12 cellular contexts compared by ENCODE assay signal in the genomic region with DNA sequence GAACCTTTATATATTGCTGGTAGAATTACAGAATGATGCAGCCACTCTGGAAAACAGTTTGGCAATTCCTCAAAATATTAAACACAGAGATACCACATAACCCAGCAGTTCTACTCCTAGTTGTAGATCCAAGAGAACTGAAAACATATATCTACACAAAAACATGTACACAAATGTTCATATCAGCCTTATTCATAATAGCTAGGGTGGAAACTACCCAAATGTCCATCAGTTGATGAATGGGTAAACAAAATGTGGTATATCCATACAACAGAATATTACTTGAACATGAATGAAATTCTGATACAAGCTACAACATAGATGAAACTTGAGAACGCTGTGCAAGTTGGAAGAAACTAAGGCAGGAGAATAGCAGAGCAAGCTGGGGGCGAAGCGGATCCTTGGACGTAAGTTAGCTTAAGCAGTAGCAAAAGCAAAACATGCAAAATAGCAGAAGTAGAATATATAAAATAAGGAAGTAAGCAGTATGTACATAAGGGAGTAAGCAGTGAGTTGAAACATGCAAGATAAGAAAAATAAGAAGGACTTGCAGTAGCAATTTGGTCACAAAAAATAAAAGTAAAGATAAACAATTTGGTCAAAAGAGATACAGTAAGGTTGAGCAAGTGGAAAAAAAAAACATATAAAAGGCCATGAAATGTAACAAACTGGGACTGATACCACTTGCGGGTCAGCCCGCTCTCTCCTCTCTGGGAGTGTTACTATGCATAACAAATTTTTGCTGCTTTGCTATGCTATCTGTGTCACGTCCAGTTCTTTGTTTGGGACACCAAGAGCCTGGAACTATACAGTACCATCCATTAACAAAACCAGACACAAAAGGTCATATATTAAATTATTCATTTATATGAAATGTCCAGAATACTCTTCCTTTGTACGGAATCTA. TPM values are rescaled to one million over a fixed set of nuclear protein-coding genes. Genes with fewer than 3 reads are reported as not detected.
DNase-seq lines count a peak whose midpoint lies in the region; ATAC-seq and TF ChIP-seq lines count a peak whose summit lies in the region.
"Had no signal": no experiment of that assay in that cellular context is flagged by ENCODE, and none has a peak within 500 bp of the region (broad histone marks: within the 10 kb centered on the region; RNA-seq: fewer than 3 reads in every experiment).

No MANE protein-coding gene starts in this region.

- intact Hi-C loops in CD14-positive monocyte (cut with micrococcal nuclease), result no loop called here

- peak overlapping the region in 1 of 2 donors; percentile 82 for H3K4me3 Mint-ChIP-seq in CD14-positive monocyte

- no peak for DNase-seq in CD14-positive monocyte (ENCODE audit: low spot score)
- peak; percentile 92 for DNase-seq in SKM-1 treated with dmso at 0.1 percent for 144 hours (lab: John Stamatoyannopoulos, UW; ENCODE audit: unreplicated experiment)
- no peak for DNase-seq in omental fat pad (ENCODE audit: low spot score)
- no peak for DNase-seq in foreskin melanocyte
- DNase-seq in NCI-H1694 (lab: John Stamatoyannopoulos, UW), result no peak
- DNase-seq: adrenal gland; NCI-H226; stimulated activated naive CD4-positive, alpha-beta T cell had no signal

- ATAC-seq in GM19452 (IDR thresholded peaks at IDR 0.05; ENCODE audit: unreplicated experiment) (peak; percentile 56), HG03175 (IDR thresholded peaks at IDR 0.05; ENCODE audit: unreplicated experiment) (peak; percentile 68), HG03521 (IDR thresholded peaks at IDR 0.05; ENCODE audit: unreplicated experiment) (no peak), omental fat pad (ENCODE audit: low FRiP score) (no peak)
- ATAC-seq: gastroesophageal sphincter had no signal

- H3K27me3 Mint-ChIP-seq in CD14-positive monocyte (ENCODE audit: low read depth in 3 of 3), result peaks cover 0 to 1% (median 0%) of the 10 kb centered on the region in 3 donors

- peaks cover 29% of the 10 kb centered on the region for H3K4me1 Mint-ChIP-seq in CD14-positive monocyte

- H3K36me3 Mint-ChIP-seq in CD14-positive monocyte, result no peaks in the 10 kb centered on the region

- H3K27ac Mint-ChIP-seq in CD14-positive monocyte, result peak overlapping the region; percentile 65 to 91 (median 84)

- TF ChIP-seq CTCF in CD14-positive monocyte (IDR thresholded peaks at IDR 0.05) (no peak), omental fat pad (IDR thresholded peaks at IDR 0.05) (no peak)

- peaks cover 0 to 3% (median 0%) of the 10 kb centered on the region in 7 donors for H3K9me3 Mint-ChIP-seq in CD14-positive monocyte

RNA-seq across cellular contexts. Expression of a gene that starts 18.0 kb away (rescaled TPM):
- 1 to 10 TPM; 2.0 to 2.6 TPM for polyA plus RNA-seq in CD14-positive monocyte
- total RNA-seq in omental fat pad, result 100 to 1,000 TPM in 1 of 4 donors, 10 to 100 TPM in 3; 25.0 to 122 (median 51.9) TPM

RNA-seq across cellular contexts. Expression of a gene that starts 27.9 kb away (rescaled TPM):
- 100 to 1,000 TPM; 110 to 152 TPM for polyA plus RNA-seq in CD14-positive monocyte
- total RNA-seq in omental fat pad, result 100 to 1,000 TPM in 3 of 4 donors, 10 to 100 TPM in 1; 72.8 to 198 (median 109) TPM

RNA-seq across cellular contexts. Expression of a gene that starts 38.9 kb away (rescaled TPM):
- polyA plus RNA-seq in CD14-positive monocyte, result 10 to 100 TPM; 10.1 to 11.1 TPM
- total RNA-seq in omental fat pad, result 10 to 100 TPM; 19.9 to 32.2 (median 25.9) TPM

Comparison
In these comparisons a context has a peak if more than half of its experiments do, and no peak if none do; other contexts are left out.
1. ATAC-seq: peak in GM19452 (single experiment) and HG03175 (single experiment); none in HG03521 (single experiment) and omental fat pad (single experiment).